17 cellular contexts compared by ENCODE assay signal in the genomic region with DNA sequence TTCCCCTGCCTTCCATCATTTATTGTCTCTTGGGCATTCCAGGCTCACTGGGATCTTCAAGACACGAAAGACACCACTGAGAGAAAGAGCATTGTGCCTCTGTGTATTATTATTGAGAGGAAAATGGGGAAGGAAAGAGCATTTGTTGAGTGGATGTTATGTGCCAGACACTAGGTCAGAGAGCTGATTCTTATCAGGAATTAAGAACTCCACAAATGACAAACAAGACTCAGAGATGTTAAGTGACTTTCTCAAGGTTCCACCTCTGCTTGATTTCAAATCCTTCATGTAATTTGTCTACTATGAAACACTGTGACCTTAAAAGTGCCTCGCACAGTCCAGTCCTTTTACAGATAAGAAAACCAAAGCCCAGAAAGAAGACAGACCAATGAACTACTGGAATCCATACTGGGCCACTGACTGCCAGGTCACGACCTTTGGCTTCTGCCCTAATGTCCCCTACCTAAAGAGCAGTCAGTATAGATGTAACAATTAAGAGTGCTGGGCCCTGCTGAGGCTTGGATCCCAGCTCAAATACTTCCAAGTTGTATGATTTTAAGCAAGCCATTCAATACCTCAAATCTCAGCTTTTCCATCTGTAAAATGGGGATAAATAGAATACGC. TPM values are rescaled to one million over a fixed set of nuclear protein-coding genes. Genes with fewer than 3 reads are reported as not detected.
A peak's percentile ranks its signal among the peaks of the same experiment; 100 is the strongest.
DNase-seq lines count a peak whose midpoint lies in the region; ATAC-seq and TF ChIP-seq lines count a peak whose summit lies in the region.
"Had no signal": no experiment of that assay in that cellular context is flagged by ENCODE, and none has a peak within 500 bp of the region (broad histone marks: within the 10 kb centered on the region; RNA-seq: fewer than 3 reads in every experiment).

No MANE protein-coding gene starts in this region.

- intact Hi-C loops in CD4-positive, alpha-beta T cell (cut with DNase I, micrococcal nuclease), result no loop called here
- intact Hi-C loops in esophagus squamous epithelium (cut with DNase I), result loop anchor here (10.0 kb wide), 1 partner anchor 470 kb away; a partner anchor contains a TSS

- H3K4ac ChIP-seq in trophoblast cell (ENCODE audit: low read depth, low read length), result no peak overlapping the region

- no peaks in the 10 kb centered on the region for H3K79me2 ChIP-seq in trophoblast cell (ENCODE audit: control insufficient read depth, insufficient read depth, low read length, poor library complexity)

- H4K91ac ChIP-seq in trophoblast cell (ENCODE audit: low read depth, low read length), result no peak overlapping the region

- H3K4me1 Mint-ChIP-seq in CD4-positive, alpha-beta T cell (ENCODE audit: low read depth), result peaks cover 90% of the 10 kb centered on the region

- no peaks in the 10 kb centered on the region for H3K27me3 ChIP-seq in CD4-positive, alpha-beta T cell (ENCODE audit: control insufficient read depth, insufficient read depth, low read length)
- H3K27me3 ChIP-seq in esophagus squamous epithelium (no peaks in the 10 kb centered on the region), trophoblast cell (ENCODE audit: insufficient read depth, low read length) (no peaks in the 10 kb centered on the region), tibial nerve (no peaks in the 10 kb centered on the region)

- H3K4me3 Mint-ChIP-seq in CD4-positive, alpha-beta T cell, result no peak overlapping the region
- H3K4me3 Mint-ChIP-seq: effector memory CD8-positive, alpha-beta T cell had no signal

- WGBS in esophagus squamous epithelium, 2 donors, result 87 to 91% methylated on average over 3 to 4 of the region's 4 CpGs
- WGBS in trophoblast cell (ENCODE audit: extremely low coverage, insufficient coverage, insufficient read length), result no CpG with 5 or more reads among the region's 4 CpGs
- WGBS in tibial nerve, 2 donors, result 84 to 89% methylated on average over 4 of the region's 4 CpGs

- no peaks in the 10 kb centered on the region for H3K36me3 ChIP-seq in SK-N-MC (ENCODE audit: insufficient read depth, low read length)
- no peaks in the 10 kb centered on the region for H3K36me3 ChIP-seq in esophagus squamous epithelium
- H3K36me3 ChIP-seq in trophoblast cell (ENCODE audit: control insufficient read depth in 1 of 2, insufficient read depth in 2 of 2, low read length in 2 of 2), result no peaks in the 10 kb centered on the region
- no peaks in the 10 kb centered on the region for H3K36me3 ChIP-seq in tibial nerve

- CTCF ChIA-PET in CD4-positive, alpha-beta T cell (lab: Charles Lee), result interaction anchor here (2.4 kb wide), 1 partner anchor 11 kb away, joined by 11 read pairs; no protein-coding TSS in a partner anchor

- TF ChIP-seq CTCF in CD4-positive, alpha-beta T cell (IDR thresholded peaks at IDR 0.05), result no peak
- TF ChIP-seq CTCF in esophagus squamous epithelium (IDR thresholded peaks at IDR 0.05) (no peak), tibial nerve (IDR thresholded peaks at IDR 0.05) (no peak)

- peak overlapping the region; percentile 77 for H3K27ac Mint-ChIP-seq in CD4-positive, alpha-beta T cell
- H3K27ac Mint-ChIP-seq: effector memory CD8-positive, alpha-beta T cell had no signal

- TF ChIP-seq EP300 in tibial nerve (IDR thresholded peaks at IDR 0.05), result no peak

- no peak overlapping the region for H3K18ac ChIP-seq in trophoblast cell (ENCODE audit: low read length)

- no peak overlapping the region for H3K23ac ChIP-seq in trophoblast cell (ENCODE audit: low read length)

- peaks cover 20 to 94% (median 47%) of the 10 kb centered on the region in 3 donors for H3K4me1 ChIP-seq in esophagus squamous epithelium
- peaks cover 2 to 21% of the 10 kb centered on the region in 2 experiments for H3K4me1 ChIP-seq in trophoblast cell (ENCODE audit: control insufficient read depth in 1 of 2, insufficient read depth in 2 of 2, low read length in 2 of 2)
- H3K4me1 ChIP-seq in tibial nerve, result peaks cover 5 to 100% (median 79%) of the 10 kb centered on the region in 4 donors
- H3K4me1 ChIP-seq: parathyroid adenoma had no signal

- peak overlapping the region; percentile 21 for H3K4me2 ChIP-seq in trophoblast cell (ENCODE audit: low read length)

- H4K8ac ChIP-seq in trophoblast cell (ENCODE audit: low read depth, low read length), result no peak overlapping the region

- H3K9ac ChIP-seq in SK-N-MC (ENCODE audit: insufficient read length) (no peak overlapping the region), trophoblast cell (ENCODE audit: low read length) (no peak overlapping the region)
- H3K9ac ChIP-seq: parathyroid adenoma had no signal

- no peaks in the 10 kb centered on the region for H3K9me3 Mint-ChIP-seq in CD4-positive, alpha-beta T cell
- H3K9me3 Mint-ChIP-seq: effector memory CD8-positive, alpha-beta T cell had no signal

- H3K36me3 Mint-ChIP-seq in CD4-positive, alpha-beta T cell (ENCODE audit: low read depth), result peaks cover 7% of the 10 kb centered on the region

- ATAC-seq in CD4-positive, alpha-beta T cell (ENCODE audit: poor library complexity), result no peak
- ATAC-seq: effector memory CD8-positive, alpha-beta T cell; HCT116 had no signal

- POLR2A ChIA-PET in CD4-positive, alpha-beta T cell (lab: Charles Lee), result interaction anchor here (1.0 to 6.1 kb wide), 4 partner anchors 11 to 375 kb away, joined by 3 to 117 read pairs (median 56); a partner anchor contains a TSS

- no peak for DNase-seq in CD4-positive, alpha-beta T cell
- DNase-seq in SK-N-MC (ENCODE audit: low read depth, low spot score) (no peak), esophagus squamous epithelium (lab: John Stamatoyannopoulos, UW) (no peak), trophoblast cell (no peak), HuH-7.5 (ENCODE audit: low spot score) (no peak), cortex of kidney (lab: John Stamatoyannopoulos, UW) (no peak), tibial nerve (ENCODE audit: low spot score in 2 of 2) (no peak)
- DNase-seq in activated effector memory CD4-positive, alpha-beta T cell treated with anti-CD3 and anti-CD28 coated beads, Interleukin-2, amount 50 U/mL, for 16 hours, result no peak
- DNase-seq: activated CD8-positive, alpha-beta memory T cell treated with anti-CD3 and anti-CD28 coated beads, Interleukin-2, amount 50 U/mL, for 48 hours; amygdala; C1 segment of cervical spinal cord; effector memory CD8-positive, alpha-beta T cell; GDM1; NCI-H1105 treated with DMSO at 0.1 percent for 48 hours; NCI-H526 had no signal

- no peak overlapping the region for H2BK5ac ChIP-seq in trophoblast cell (ENCODE audit: low read depth, low read length, poor library complexity)

- no peak overlapping the region for H2AK5ac ChIP-seq in trophoblast cell (ENCODE audit: low read length)

- no peak overlapping the region for H2AFZ ChIP-seq in trophoblast cell (ENCODE audit: insufficient read depth, low read length, poor library complexity)
- H2AFZ ChIP-seq: parathyroid adenoma had no signal

- H2BK120ac ChIP-seq in trophoblast cell (ENCODE audit: insufficient read depth, low read length, poor library complexity), result no peak overlapping the region

- TF ChIP-seq POLR2A in esophagus squamous epithelium (IDR thresholded peaks at IDR 0.05), result no peak
- TF ChIP-seq POLR2A in tibial nerve (IDR thresholded peaks at IDR 0.05), result no peak

- no peak overlapping the region for H3K14ac ChIP-seq in trophoblast cell (ENCODE audit: low read length)

- H3K27ac ChIP-seq in CD4-positive, alpha-beta T cell (ENCODE audit: low read depth, low read length), result no peak overlapping the region
- H3K27ac ChIP-seq in SK-N-MC, result peak overlapping the region; percentile 66; the same call in 1 of the 2 replicates
- peak overlapping the region in 3 of 4 donors; percentile 30 to 57 (median 31) for H3K27ac ChIP-seq in esophagus squamous epithelium
- H3K27ac ChIP-seq in trophoblast cell (ENCODE audit: low read depth, low read length), result peak overlapping the region; percentile 3
- peak overlapping the region in 2 of 4 donors; percentile 92 to 100 for H3K27ac ChIP-seq in tibial nerve
- H3K27ac ChIP-seq: parathyroid adenoma had no signal

- H3K27me3 Mint-ChIP-seq in CD4-positive, alpha-beta T cell, result no peaks in the 10 kb centered on the region

- H4K12ac ChIP-seq in trophoblast cell (ENCODE audit: low read depth, low read length), result no peak overlapping the region

- no peaks in the 10 kb centered on the region for H3K9me3 ChIP-seq in CD4-positive, alpha-beta T cell (ENCODE audit: control insufficient read depth, low read length)
- H3K9me3 ChIP-seq in SK-N-MC (ENCODE audit: low read depth, low read length) (no peaks in the 10 kb centered on the region), esophagus squamous epithelium (no peaks in the 10 kb centered on the region), trophoblast cell (ENCODE audit: insufficient read depth, low read depth, low read length) (no peaks in the 10 kb centered on the region), tibial nerve (no peaks in the 10 kb centered on the region)

- H3K79me1 ChIP-seq in trophoblast cell (ENCODE audit: low read length), result no peaks in the 10 kb centered on the region

- H2BK12ac ChIP-seq in trophoblast cell (ENCODE audit: low read length), result peak overlapping the region; percentile 11

- no peak overlapping the region for H3K4me3 ChIP-seq in SK-N-MC
- no peak overlapping the region for H3K4me3 ChIP-seq in esophagus squamous epithelium
- no peak overlapping the region for H3K4me3 ChIP-seq in trophoblast cell (ENCODE audit: low read depth, low read length)
- no peak overlapping the region for H3K4me3 ChIP-seq in tibial nerve

RNA-seq across cellular contexts. Expression of a gene that starts 11.1 kb away (rescaled TPM):
- total RNA-seq in CD4-positive, alpha-beta T cell, result 10 to 100 TPM; 90.1 to 96.9 TPM
- total RNA-seq in esophagus squamous epithelium, result 10 to 100 TPM in 3 of 4 donors, 1 to 10 TPM in 1; 6.5 to 24.8 (median 15.2) TPM
- 9.9 and 12.7 TPM in 2 replicates for polyA plus RNA-seq in trophoblast cell (2013)
- 10 to 100 TPM; 25.8 to 55.3 (median 37.1) TPM for total RNA-seq in tibial nerve
